19 cellular contexts compared by ENCODE assay signal in the genomic region with DNA sequence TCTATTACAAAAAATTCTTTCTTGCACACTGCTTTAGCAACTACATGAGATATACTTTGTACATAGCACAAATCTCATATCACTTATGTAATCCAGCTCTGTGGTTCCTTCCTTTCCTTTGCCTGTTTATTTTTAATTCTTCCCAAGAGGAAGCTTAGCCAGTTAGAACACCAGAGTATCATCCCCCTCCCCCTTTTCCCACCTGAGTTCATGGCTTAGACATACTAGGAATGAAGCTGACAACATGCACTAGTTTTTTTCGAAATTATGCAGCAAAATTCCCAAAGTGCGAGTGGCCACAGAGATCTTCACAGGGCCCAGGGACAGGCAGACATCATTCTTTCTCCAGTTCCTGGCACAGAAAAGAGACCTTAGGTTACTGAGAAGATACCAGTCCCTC. TPM values are rescaled to one million over a fixed set of nuclear protein-coding genes. Genes with fewer than 3 reads are reported as not detected.
DNase-seq lines count a peak whose midpoint lies in the region; ATAC-seq and TF ChIP-seq lines count a peak whose summit lies in the region.
"Had no signal": no experiment of that assay in that cellular context is flagged by ENCODE, and none has a peak within 500 bp of the region (broad histone marks: within the 10 kb centered on the region; RNA-seq: fewer than 3 reads in every experiment).

No MANE protein-coding gene starts in this region.

- H3K79me1 ChIP-seq in mesendoderm (ENCODE audit: low read length) = no peaks in the 10 kb centered on the region

- H4K5ac ChIP-seq in mesendoderm (ENCODE audit: low read length) = no peak overlapping the region

- H4K8ac ChIP-seq in mesendoderm (ENCODE audit: low read depth, low read length) = no peak overlapping the region

- H3K18ac ChIP-seq in mesendoderm (ENCODE audit: low read length) = peak overlapping the region; percentile 51

- no peak overlapping the region for H3K23ac ChIP-seq in mesendoderm (ENCODE audit: low read length)

- no peak overlapping the region for H3K9ac ChIP-seq in mesendoderm (ENCODE audit: low read length)
- H3K9ac ChIP-seq: KMS-11 had no signal

- DNase-seq in left ventricle myocardium inferior (no peak), cardiac septum (ENCODE audit: low spot score) (no peak), choroid plexus epithelial cell (ENCODE audit: low read depth) (peak; percentile 64), mesendoderm (peak; percentile 30), hypothalamus (lab: John Stamatoyannopoulos, UW) (no peak), T-helper 2 cell (no peak), activated T-cell treated with anti-CD3 and anti-CD28 coated beads for 4 hours (no peak)
- DNase-seq: ACHN; GF-D8; midbrain; NCI-H1417; small intestine; stimulated activated naive CD4-positive, alpha-beta T cell; WERI-Rb-1 had no signal

- ATAC-seq in GM19351 (IDR thresholded peaks at IDR 0.05; ENCODE audit: unreplicated experiment) = no peak

- intact Hi-C loops in left ventricle myocardium inferior (cut with micrococcal nuclease) = no loop called here
- intact Hi-C loops in cardiac septum (cut with DNase I) = no loop called here

- no peak overlapping the region for H3K56ac ChIP-seq in mesendoderm (ENCODE audit: low read length)

- no peak for TF ChIP-seq CTCF in left ventricle myocardium inferior (IDR thresholded peaks at IDR 0.05; ENCODE audit: borderline replicate concordance)
- no peak for TF ChIP-seq CTCF in choroid plexus epithelial cell (conservative IDR thresholded peaks at IDR 0.05; ENCODE audit: low read depth, low read length)

- H3K27me3 ChIP-seq in left ventricle myocardium inferior (ENCODE audit: low read depth) (no peaks in the 10 kb centered on the region), mesendoderm (ENCODE audit: insufficient read depth, low read length, poor library complexity) (no peaks in the 10 kb centered on the region)
- H3K27me3 ChIP-seq: neutrophil had no signal

- H3K36me3 ChIP-seq in left ventricle myocardium inferior (peaks cover 32% of the 10 kb centered on the region), mesendoderm (ENCODE audit: control insufficient read depth, insufficient read depth, low read length) (no peaks in the 10 kb centered on the region)
- H3K36me3 ChIP-seq: neutrophil, WERI-Rb-1 had no signal

- H3K4me1 ChIP-seq in left ventricle myocardium inferior (peaks cover 100% of the 10 kb centered on the region), mesendoderm (ENCODE audit: control insufficient read depth, low read depth, low read length) (no peaks in the 10 kb centered on the region)

- no CpG with 5 or more reads among the region's 2 CpGs for WGBS in mesendoderm (ENCODE audit: extremely low coverage, insufficient coverage, low lambda C conversion rate)

- no peak overlapping the region for H3K4me3 ChIP-seq in left ventricle myocardium inferior
- no peak overlapping the region for H3K4me3 ChIP-seq in choroid plexus epithelial cell (ENCODE audit: low read depth, low read length)
- H3K4me3 ChIP-seq in mesendoderm (ENCODE audit: low read length) = no peak overlapping the region

- no peak overlapping the region for H2BK120ac ChIP-seq in mesendoderm (ENCODE audit: low read depth, low read length)

- H2BK5ac ChIP-seq in mesendoderm (ENCODE audit: low read length) = no peak overlapping the region

- H2AK5ac ChIP-seq in mesendoderm (ENCODE audit: low read length) = no peak overlapping the region

- peak overlapping the region; percentile 84 for H3K27ac ChIP-seq in left ventricle myocardium inferior (replicated peaks)
- no peak overlapping the region for H3K27ac ChIP-seq in mesendoderm (ENCODE audit: low read depth, low read length)
- H3K27ac ChIP-seq: HL-60, KMS-11, neutrophil, WERI-Rb-1 had no signal

- no peak overlapping the region for H3K4ac ChIP-seq in mesendoderm (ENCODE audit: low read depth, low read length)

- no peak overlapping the region for H2BK15ac ChIP-seq in mesendoderm (replicated peaks; ENCODE audit: low read depth)

- H3K9me3 ChIP-seq in left ventricle myocardium inferior (replicated peaks) = no peaks in the 10 kb centered on the region
- H3K9me3 ChIP-seq: neutrophil had no signal

- no peak overlapping the region for H3K4me2 ChIP-seq in mesendoderm (ENCODE audit: low read length)
- H3K4me2 ChIP-seq: KMS-11 had no signal

- H3K79me2 ChIP-seq in mesendoderm (ENCODE audit: control insufficient read depth, insufficient read depth, low read length) = no peaks in the 10 kb centered on the region

RNA-seq across cellular contexts. Expression of a gene that starts 17.8 kb away (rescaled TPM):
- total RNA-seq in left ventricle myocardium inferior (266 TPM), cardiac septum (311 TPM)
- polyA plus RNA-seq in mesendoderm (2013, experiment 1 of 2) = 114 TPM
- polyA plus RNA-seq in mesendoderm (2013, experiment 2 of 2) = 115 TPM

RNA-seq across cellular contexts. Expression of a gene that starts 43.1 kb away (rescaled TPM):
- total RNA-seq in left ventricle myocardium inferior (196 TPM), cardiac septum (311 TPM)
- 14.5 TPM for polyA plus RNA-seq in mesendoderm (2013, experiment 1 of 2)
- polyA plus RNA-seq in mesendoderm (2013, experiment 2 of 2) = 14.9 TPM
- total RNA-seq: activated T-helper 2 cell treated with anti-CD3 and anti-CD28 coated beads, Interferon-gamma antibody, Interleukin-2, Interleukin-4, amounts not matched to agents 10 μg/mL and 5 μg/mL and 100 μg/mL, durations not matched to agents 14 hours and 24 hours and 36 hours had no signal

Comparison
In these comparisons a context has a peak if more than half of its experiments do, and no peak if none do; other contexts are left out.
1. DNase-seq: peak in choroid plexus epithelial cell (single experiment) and mesendoderm (single experiment); none in left ventricle myocardium inferior (single experiment), cardiac septum (single experiment), hypothalamus (0 of 51), T-helper 2 cell (0 of 5) and activated T-cell treated with anti-CD3 and anti-CD28 coated beads for 4 hours (single experiment).